22 cellular contexts compared by ENCODE assay signal in the genomic region with DNA sequence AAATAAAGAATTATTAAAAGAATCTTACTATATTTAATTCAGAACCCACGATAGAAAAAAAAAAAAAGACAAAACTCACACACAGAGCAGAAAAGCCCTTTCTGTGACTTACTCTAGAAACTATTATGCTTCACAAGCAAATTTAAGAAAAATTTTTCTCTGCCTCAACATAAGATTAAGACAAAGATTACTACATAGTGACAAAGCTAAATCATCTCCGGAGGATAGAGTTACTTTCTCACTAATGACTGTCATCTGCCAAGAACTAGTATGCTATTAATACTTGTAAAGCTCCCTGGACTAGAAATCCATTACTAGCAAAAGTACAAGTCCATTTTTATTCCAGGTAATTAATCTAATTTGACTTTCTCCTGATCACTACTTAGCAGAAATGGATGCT. TPM values are rescaled to one million over a fixed set of nuclear protein-coding genes. Genes with fewer than 3 reads are reported as not detected.
A peak's percentile ranks its signal among the peaks of the same experiment; 100 is the strongest.
DNase-seq lines count a peak whose midpoint lies in the region; ATAC-seq and TF ChIP-seq lines count a peak whose summit lies in the region.
"Had no signal": no experiment of that assay in that cellular context is flagged by ENCODE, and none has a peak within 500 bp of the region (broad histone marks: within the 10 kb centered on the region; RNA-seq: fewer than 3 reads in every experiment).

No MANE protein-coding gene starts in this region.

- 0 out of 2 replicates have a peak, but pooled peaks cover 8% of the 10 kb centered on the region for H3K9me3 ChIP-seq in BLaER1
- no peaks in the 10 kb centered on the region for H3K9me3 ChIP-seq in parathyroid adenoma (ENCODE audit: control insufficient read depth, low read length)
- peaks cover 0 to 1% of the 10 kb centered on the region in 2 donors for H3K9me3 ChIP-seq in neuronal stem cell (replicated peaks in 1 of 2; ENCODE audit: control insufficient read depth in 2 of 2, insufficient read depth in 1 of 2, low read depth in 1 of 2, low read length in 2 of 2)

- H3K27ac Mint-ChIP-seq in activated T-helper 17 cell treated with anti-CD3 and anti-CD28 coated beads, Interleukin-2, amount 50 U/mL, for 72 hours: no peak overlapping the region
- H3K27ac Mint-ChIP-seq: CD4-positive, alpha-beta T cell had no signal

- no peak overlapping the region for H3K4ac ChIP-seq in neuronal stem cell (ENCODE audit: low read length)

- H3K27me3 ChIP-seq in BLaER1 (no peaks in the 10 kb centered on the region), parathyroid adenoma (ENCODE audit: control insufficient read depth, insufficient read depth, low read length) (no peaks in the 10 kb centered on the region), neuronal stem cell (ENCODE audit: control insufficient read depth in 3 of 3, insufficient read depth in 3 of 3, low read depth in 1 of 3, low read length in 3 of 3) (no peaks in the 10 kb centered on the region)

- H2BK120ac ChIP-seq in neuronal stem cell (ENCODE audit: low read depth, low read length): no peak overlapping the region

- H3K14ac ChIP-seq in neuronal stem cell (ENCODE audit: low read length): no peak overlapping the region

- WGBS in neuronal stem cell (ENCODE audit: extremely low coverage in 2 of 2, insufficient read length in 2 of 2, insufficient replicate concordance in 1 of 2), 2 donors: no CpG with 5 or more reads among the region's 2 CpGs

- H3K4me1 ChIP-seq in BLaER1 (peaks cover 61% of the 10 kb centered on the region), parathyroid adenoma (peaks cover 8% of the 10 kb centered on the region), neuronal stem cell (ENCODE audit: control insufficient read depth in 2 of 2, insufficient read depth in 1 of 2, low read depth in 1 of 2, low read length in 2 of 2) (no peaks in the 10 kb centered on the region)

- H2BK12ac ChIP-seq in neuronal stem cell (ENCODE audit: low read length): no peak overlapping the region

- H3K4me2 ChIP-seq in BLaER1 (peak overlapping the region; percentile 73), parathyroid adenoma (ENCODE audit: low read length) (peak overlapping the region; percentile 55), neuronal stem cell (ENCODE audit: insufficient read depth, low read length, poor library complexity, severe bottlenecking) (no peak overlapping the region)

- H3K27ac ChIP-seq in BLaER1 (no peak overlapping the region), parathyroid adenoma (peak overlapping the region; percentile 92), neuronal stem cell (replicated peaks; ENCODE audit: low read length) (no peak overlapping the region)
- H3K27ac ChIP-seq: RWPE1 had no signal

- H3K27me3 Mint-ChIP-seq in activated T-helper 17 cell treated with anti-CD3 and anti-CD28 coated beads, Interleukin-2, amount 50 U/mL, for 72 hours: no peaks in the 10 kb centered on the region
- H3K27me3 Mint-ChIP-seq: CD4-positive, alpha-beta T cell had no signal

- H3K9me3 Mint-ChIP-seq in activated T-helper 17 cell treated with anti-CD3 and anti-CD28 coated beads, Interleukin-2, amount 50 U/mL, for 72 hours: no peaks in the 10 kb centered on the region
- H3K9me3 Mint-ChIP-seq: CD4-positive, alpha-beta T cell had no signal

- H3K4me3 ChIP-seq in BLaER1 (no peak overlapping the region), parathyroid adenoma (ENCODE audit: low read depth, low read length) (no peak overlapping the region), neuronal stem cell (ENCODE audit: low read length in 2 of 2) (no peak overlapping the region)

- H3K9ac ChIP-seq in BLaER1: no peak overlapping the region
- no peak overlapping the region for H3K9ac ChIP-seq in parathyroid adenoma
- no peak overlapping the region for H3K9ac ChIP-seq in neuronal stem cell (ENCODE audit: low read depth, low read length, poor library complexity)

- peaks cover 12% of the 10 kb centered on the region for H3K4me1 Mint-ChIP-seq in activated T-helper 17 cell treated with anti-CD3 and anti-CD28 coated beads, Interleukin-2, amount 50 U/mL, for 72 hours

- H2AK5ac ChIP-seq in neuronal stem cell (ENCODE audit: low read depth, low read length): no peak overlapping the region

- no peak overlapping the region for H4K8ac ChIP-seq in neuronal stem cell (ENCODE audit: low read depth, low read length)

- peak overlapping the region; percentile 52 for H3K4me3 Mint-ChIP-seq in activated T-helper 17 cell treated with anti-CD3 and anti-CD28 coated beads, Interleukin-2, amount 50 U/mL, for 72 hours
- H3K4me3 Mint-ChIP-seq: CD4-positive, alpha-beta T cell had no signal

- peak; percentile 57 for DNase-seq in NCI-H82 (lab: John Stamatoyannopoulos, UW)
- DNase-seq in hepatic stellate cell (ENCODE audit: low spot score): no peak
- DNase-seq in neuronal stem cell (ENCODE audit: low spot score): no peak
- DNase-seq: 8988T; CD4-positive, alpha-beta T cell; NCI-H1048; NCI-H1417; NCI-H1694; NCI-H2029 treated with DMSO at 0.1 percent for 48 hours; NCI-H446 treated with DMSO at 0.1 percent for 48 hours; NCI-H526; SHP77 had no signal

- no peak overlapping the region for H2BK5ac ChIP-seq in neuronal stem cell (ENCODE audit: low read length)

- H2AFZ ChIP-seq in parathyroid adenoma (peak overlapping the region; percentile 43), neuronal stem cell (ENCODE audit: low read length) (no peak overlapping the region)

- no peaks in the 10 kb centered on the region for H3K36me3 ChIP-seq in BLaER1
- H3K36me3 ChIP-seq in parathyroid adenoma (ENCODE audit: control insufficient read depth, insufficient read depth, low read length): no peaks in the 10 kb centered on the region
- no peaks in the 10 kb centered on the region for H3K36me3 ChIP-seq in neuronal stem cell (replicated peaks in 1 of 2; ENCODE audit: control insufficient read depth in 2 of 2, insufficient read depth in 2 of 2, low read length in 2 of 2)

- H3K36me3 Mint-ChIP-seq in activated T-helper 17 cell treated with anti-CD3 and anti-CD28 coated beads, Interleukin-2, amount 50 U/mL, for 72 hours (ENCODE audit: low read depth): no peaks in the 10 kb centered on the region

- TF ChIP-seq CTCF in parathyroid adenoma (IDR thresholded peaks at IDR 0.05): no peak

- no peaks in the 10 kb centered on the region for H4K20me1 ChIP-seq in BLaER1

- no peak overlapping the region for H3K18ac ChIP-seq in neuronal stem cell (ENCODE audit: low read length)

- H3K79me1 ChIP-seq in neuronal stem cell (ENCODE audit: low read depth, low read length): no peaks in the 10 kb centered on the region

- H2BK15ac ChIP-seq in neuronal stem cell (ENCODE audit: low read length): no peak overlapping the region

- peaks cover 2% of the 10 kb centered on the region for H3K79me2 ChIP-seq in parathyroid adenoma

- H3K23ac ChIP-seq in neuronal stem cell (ENCODE audit: low read depth, low read length, poor library complexity): no peak overlapping the region

- ATAC-seq in activated T-helper 17 cell treated with anti-CD3 and anti-CD28 coated beads, Interleukin-2, amount 50 U/mL, for 72 hours (replicated peaks): no peak
- ATAC-seq in GM18867 (IDR thresholded peaks at IDR 0.05; ENCODE audit: unreplicated experiment) (no peak), GM18858 (IDR thresholded peaks at IDR 0.05; ENCODE audit: unreplicated experiment) (no peak)
- ATAC-seq: HCT116 had no signal

- H4K91ac ChIP-seq in neuronal stem cell (ENCODE audit: low read depth, low read length, poor library complexity): no peak overlapping the region

RNA-seq across cellular contexts. Expression of a gene that starts 26.0 kb away (rescaled TPM):
- 1 to 10 TPM; 3.4 to 7.5 TPM for total RNA-seq in activated T-helper 17 cell treated with anti-CD3 and anti-CD28 coated beads, Interleukin-2, amount 50 U/mL, for 72 hours
- 0.03 TPM for polyA plus RNA-seq in neuronal stem cell (2013, experiment 1 of 2)
- polyA plus RNA-seq in neuronal stem cell (2013, experiment 2 of 2): 0.01 TPM
- total RNA-seq: G401, H1, HT-29 had no signal
